Comparison of ENCODE assay signal across 1 cellular context in genomic region chr3:174051191-174051590, GRCh38.
TF ChIP-seq lines count a peak whose summit lies in the region.

No MANE protein-coding gene starts in this region.

TF ChIP-seq in GM23338, 12 proteins besides CTCF, POLR2A, EP300 and RAD21 (continued from another document):
- no peak for TF ChIP-seq ZNF462 (CRISPR knock-in tag; IDR thresholded peaks at IDR 0.05)
- no peak for TF ChIP-seq NANOG (IDR thresholded peaks at IDR 0.05; ENCODE audit: borderline replicate concordance)
- no peak for TF ChIP-seq STAT1 (IDR thresholded peaks at IDR 0.05; ENCODE audit: unreplicated experiment)
- TF ChIP-seq EZH2phosphoT487 (IDR thresholded peaks at IDR 0.05; ENCODE audit: unreplicated experiment): no peak
- no peak for TF ChIP-seq CREB1 (CRISPR knock-in tag; IDR thresholded peaks at IDR 0.05; ENCODE audit: low read depth)
- no peak for TF ChIP-seq EZH2 (IDR thresholded peaks at IDR 0.05; ENCODE audit: low read depth, unreplicated experiment)
- no peak for TF ChIP-seq POLR2AphosphoS5 (IDR thresholded peaks at IDR 0.05; ENCODE audit: low read depth)
- no peak for TF ChIP-seq ZNF331 (CRISPR knock-in tag; IDR thresholded peaks at IDR 0.05; ENCODE audit: low read depth)
